1 cellular context compared by ENCODE assay signal in genomic region chr1:227762231-227762911, GRCh38.
TF ChIP-seq lines count a peak whose summit lies in the region.

No MANE protein-coding gene starts in this region.

TF ChIP-seq in HEK293, 187 proteins besides CTCF, POLR2A, EP300 and RAD21 (continued from another document):
- TF ChIP-seq ZNF692 (tag by site-specific recombination; IDR thresholded peaks at IDR 0.05) (peak; percentile 86), ZNF654 (tag by site-specific recombination; IDR thresholded peaks at IDR 0.05; ENCODE audit: low read depth) (peak; percentile 91), ZNF629 (tag by site-specific recombination; IDR thresholded peaks at IDR 0.05) (peak; percentile 83), ZNF843 (tag by site-specific recombination; IDR thresholded peaks at IDR 0.05) (peak; percentile 67)
